In the genomic region with DNA sequence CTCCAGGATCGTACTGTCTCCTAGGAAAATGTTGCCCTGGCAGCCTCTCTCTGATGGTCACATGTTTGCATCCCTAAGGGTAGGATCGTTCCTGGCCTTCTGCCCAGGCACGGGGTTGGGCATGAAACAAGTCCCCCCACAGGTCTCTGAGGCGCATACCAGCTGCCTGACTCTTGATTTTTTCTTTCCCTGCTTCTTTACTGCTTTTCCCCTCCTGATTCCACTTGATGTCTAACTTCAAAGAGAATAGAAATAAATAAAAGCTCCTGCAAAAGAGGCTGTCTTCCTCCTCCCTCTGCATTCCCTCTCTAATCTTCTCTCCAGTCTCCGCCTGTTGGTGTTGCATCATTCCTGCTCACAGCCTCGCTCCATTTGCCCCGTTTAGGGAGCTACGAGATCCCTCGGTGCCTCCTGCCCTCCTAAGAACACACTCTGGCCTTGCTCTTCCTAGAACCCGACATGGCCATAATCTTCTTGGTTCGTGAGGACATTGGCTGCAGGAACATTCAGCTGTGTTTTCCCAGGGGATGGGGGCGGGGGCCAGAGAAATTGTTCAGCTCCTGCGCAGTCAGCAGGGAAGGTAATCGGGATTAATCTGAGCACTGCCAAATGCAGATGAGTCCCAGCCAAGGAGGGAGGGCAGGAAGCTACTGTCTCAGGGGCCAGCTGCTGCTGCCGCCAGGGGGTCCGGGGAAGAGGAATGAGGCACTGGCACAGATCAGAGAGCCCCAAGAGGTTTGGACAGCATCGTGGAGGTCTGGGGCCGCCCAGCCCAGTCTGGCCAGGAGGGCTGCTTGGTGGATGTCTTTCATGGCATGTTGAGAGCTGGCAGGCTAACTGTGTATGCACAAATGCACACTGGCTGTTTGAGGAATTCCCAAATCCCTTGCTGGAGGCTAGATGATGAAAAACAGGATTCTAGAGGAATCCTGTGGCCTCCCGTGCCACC, we compare ENCODE assay signal across 8 cellular contexts. TPM values are rescaled to one million over a fixed set of nuclear protein-coding genes. Genes with fewer than 3 reads are reported as not detected.
A peak's percentile ranks its signal among the peaks of the same experiment; 100 is the strongest.
DNase-seq lines count a peak whose midpoint lies in the region; ATAC-seq, FAIRE-seq and TF ChIP-seq lines count a peak whose summit lies in the region.

No MANE protein-coding gene starts in this region.

- peak overlapping the region; percentile 76; the same call in 1 of the 2 replicates for H2BK15ac ChIP-seq in H1 (ENCODE audit: low read length)

- POLR2A ChIA-PET in H1 (lab: Charles Lee; ENCODE audit: partially characterized antibody), result interaction anchor here (0.6 to 2.6 kb wide), 10 partner anchors 9 to 188 kb away, joined by 3 to 23 read pairs (median 4); partner anchors contain the start of genes HILPDA and RBM28
- POLR2A ChIA-PET in activated CD4-positive, alpha-beta T cell treated with anti-CD3 and anti-CD28 coated beads for 36 hours (lab: Charles Lee), result no interaction called here

- peak overlapping the region; percentile 86 for H2BK12ac ChIP-seq in H1 (ENCODE audit: low read depth, low read length)

- peak in 1 of 2 experiments; percentile 55; a peak in 1 of 3 replicates for TF ChIP-seq POLR2A in H1 (IDR thresholded peaks at IDR 0.05; ENCODE audit: control extremely low read depth in 1 of 2, low read depth in 2 of 2, low read length in 2 of 2)

- H3K4me3 Mint-ChIP-seq in activated CD4-positive, alpha-beta T cell treated with anti-CD3 and anti-CD28 coated beads for 36 hours, result no peak overlapping the region
- no peak overlapping the region for H3K4me3 Mint-ChIP-seq in activated naive CD8-positive, alpha-beta T cell treated with anti-CD3 and anti-CD28 coated beads, Interleukin-2, amount 50 U/mL, for 24 hours

- H3K14ac ChIP-seq in H1 (ENCODE audit: insufficient read length), result no peak overlapping the region

- CTCF ChIA-PET in H1 (lab: Charles Lee; ENCODE audit: partially characterized antibody), result interaction anchor here (1.0 to 1.6 kb wide), 8 partner anchors 10 to 160 kb away, joined by 3 to 8 read pairs (median 4); no protein-coding TSS in a partner anchor
- CTCF ChIA-PET in activated CD4-positive, alpha-beta T cell treated with anti-CD3 and anti-CD28 coated beads for 36 hours (lab: Charles Lee), result no interaction called here

- ATAC-seq in lung (ENCODE audit: insufficient read depth, low FRiP score), result no peak
- ATAC-seq in activated CD4-positive, alpha-beta T cell treated with anti-CD3 and anti-CD28 coated beads for 36 hours, result no peak
- ATAC-seq in activated naive CD8-positive, alpha-beta T cell treated with anti-CD3 and anti-CD28 coated beads, Interleukin-2, amount 50 U/mL, for 24 hours, result no peak

- H3K56ac ChIP-seq in H1 (replicated peaks; ENCODE audit: insufficient read length, low read depth, low read length), result peak overlapping the region; percentile 18

- peak overlapping the region; percentile 95 for H3K18ac ChIP-seq in H1 (ENCODE audit: extremely low read depth, low read length)

- H3K27me3 Mint-ChIP-seq in activated CD4-positive, alpha-beta T cell treated with anti-CD3 and anti-CD28 coated beads for 36 hours, result peaks cover 19% of the 10 kb centered on the region
- H3K27me3 Mint-ChIP-seq in activated naive CD8-positive, alpha-beta T cell treated with anti-CD3 and anti-CD28 coated beads, Interleukin-2, amount 50 U/mL, for 24 hours, result peaks cover 35% of the 10 kb centered on the region

- no peaks in the 10 kb centered on the region for H4K20me1 ChIP-seq in H1 (replicated peaks in 1 of 2; ENCODE audit: control insufficient read depth in 1 of 2, insufficient read depth in 2 of 2, low read length in 2 of 2)

- peak overlapping the region in 2 of 4 experiments; percentile 11 to 38; a peak in 3 of 8 replicates for H3K4me3 ChIP-seq in H1 (ENCODE audit: extremely low read depth in 1 of 4, insufficient read depth in 2 of 4, low read depth in 3 of 4, low read length in 4 of 4)
- H3K4me3 ChIP-seq in lung, result no peak overlapping the region
- no peak overlapping the region for H3K4me3 ChIP-seq in urinary bladder (ENCODE audit: low read depth, low read length)

- no peaks in the 10 kb centered on the region; the same call in 1 of the 2 replicates for H3K23me2 ChIP-seq in H1 (ENCODE audit: low read depth, low read length)

- H3K36me3 Mint-ChIP-seq in activated CD4-positive, alpha-beta T cell treated with anti-CD3 and anti-CD28 coated beads for 36 hours (ENCODE audit: low read depth), result no peaks in the 10 kb centered on the region
- H3K36me3 Mint-ChIP-seq in activated naive CD8-positive, alpha-beta T cell treated with anti-CD3 and anti-CD28 coated beads, Interleukin-2, amount 50 U/mL, for 24 hours (ENCODE audit: low read depth), result no peaks in the 10 kb centered on the region

- peak overlapping the region; percentile 83; the same call in 1 of the 2 replicates for H4K8ac ChIP-seq in H1 (ENCODE audit: extremely low read depth, insufficient read depth, low read length)

- peak in 1 of 2 experiments; percentile 22; a peak in 1 of 4 replicates for TF ChIP-seq RAD21 in H1 (IDR thresholded peaks at IDR 0.05 in 1 of 2, conservative IDR thresholded peaks at IDR 0.05 in 1 of 2; ENCODE audit: low read depth in 2 of 2, low read length in 2 of 2)

- 33% methylated on average over 19 of the region's 19 CpGs; no CpG with 5 or more reads in 1 of the 2 experiments for WGBS in H1 (ENCODE audit: extremely low coverage in 1 of 2, insufficient coverage in 1 of 2, insufficient read length in 1 of 2, insufficient replicate concordance in 2 of 2, low coverage in 1 of 2, low lambda C conversion rate in 2 of 2, missing lambda C conversion rate in 1 of 2), 2 experiments
- WGBS in lung, 2 donors, result 37 to 54% methylated on average over 19 of the region's 19 CpGs
- 16% methylated on average over 19 of the region's 19 CpGs for WGBS in urinary bladder

- H2BK20ac ChIP-seq in H1 (ENCODE audit: low read length), result peak overlapping the region; percentile 99

- H3K36me3 ChIP-seq in H1 (ENCODE audit: control insufficient read depth in 2 of 4, insufficient read depth in 4 of 4, low read length in 3 of 4), result no peaks in the 10 kb centered on the region
- H3K36me3 ChIP-seq in lung (ENCODE audit: control insufficient read depth in 2 of 2, insufficient read depth in 2 of 2, low read length in 2 of 2), result no peaks in the 10 kb centered on the region
- H3K36me3 ChIP-seq in urinary bladder (ENCODE audit: insufficient read depth), result no peaks in the 10 kb centered on the region

- H3K9ac ChIP-seq in H1 (replicated peaks in 1 of 4; ENCODE audit: extremely low read depth in 1 of 4, low read depth in 3 of 4, low read length in 3 of 4), result peak overlapping the region in 3 of 4 experiments; percentile 45 to 56 (median 48); a peak in 4 of 7 replicates

- TF ChIP-seq EP300 in H1 (IDR thresholded peaks at IDR 0.05; ENCODE audit: borderline replicate concordance in 1 of 2, low read depth in 2 of 2, low read length in 2 of 2), result no peak

- no peaks in the 10 kb centered on the region for H3K79me2 ChIP-seq in H1 (ENCODE audit: control insufficient read depth in 1 of 2, insufficient read depth in 2 of 2, low read length in 2 of 2)

- no peak overlapping the region for H3K27ac Mint-ChIP-seq in activated CD4-positive, alpha-beta T cell treated with anti-CD3 and anti-CD28 coated beads for 36 hours
- no peak overlapping the region for H3K27ac Mint-ChIP-seq in activated naive CD8-positive, alpha-beta T cell treated with anti-CD3 and anti-CD28 coated beads, Interleukin-2, amount 50 U/mL, for 24 hours

- H4K91ac ChIP-seq in H1 (replicated peaks; ENCODE audit: insufficient read length, low read length), result peak overlapping the region; percentile 91

- H2AK5ac ChIP-seq in H1 (ENCODE audit: low read depth, low read length), result peak overlapping the region; percentile 55; the same call in 1 of the 2 replicates

- no peaks in the 10 kb centered on the region for H3K9me3 Mint-ChIP-seq in activated CD4-positive, alpha-beta T cell treated with anti-CD3 and anti-CD28 coated beads for 36 hours (ENCODE audit: low read depth)
- no peaks in the 10 kb centered on the region for H3K9me3 Mint-ChIP-seq in activated naive CD8-positive, alpha-beta T cell treated with anti-CD3 and anti-CD28 coated beads, Interleukin-2, amount 50 U/mL, for 24 hours

- H2BK5ac ChIP-seq in H1 (ENCODE audit: low read depth, low read length), result peak overlapping the region; percentile 63

- H3K27ac ChIP-seq in H1 (ENCODE audit: low read depth, low read length) (peak overlapping the region; percentile 21; the same call in 1 of the 2 replicates), lung (ENCODE audit: low read depth in 1 of 2, low read length in 1 of 2) (no peak overlapping the region), urinary bladder (ENCODE audit: low read depth) (peak overlapping the region; percentile 32)

- H3K9me3 ChIP-seq in H1 (ENCODE audit: insufficient read depth in 2 of 2, low read depth in 1 of 2, low read length in 1 of 2), result no peaks in the 10 kb centered on the region
- H3K9me3 ChIP-seq in lung (ENCODE audit: control insufficient read depth in 2 of 2, insufficient read depth in 1 of 2, low read length in 1 of 2), result peaks cover 0 to 3% of the 10 kb centered on the region in 2 donors

- H2BK120ac ChIP-seq in H1 (replicated peaks; ENCODE audit: low read depth, low read length), result peak overlapping the region; percentile 65

- H4K5ac ChIP-seq in H1 (ENCODE audit: insufficient read length, low read depth, low read length), result peak overlapping the region; percentile 46

- peak; percentile 84 for DNase-seq in EH (ENCODE audit: low read depth)
- peak; percentile 84 for DNase-seq in NCI-H345 (lab: John Stamatoyannopoulos, UW)
- peak in 1 of 2 experiments; percentile 72 for DNase-seq in H1 (ENCODE audit: low read depth in 1 of 2, low spot score in 2 of 2)
- peak; percentile 36 for DNase-seq in lung (ENCODE audit: low spot score)
- DNase-seq in activated CD4-positive, alpha-beta T cell treated with anti-CD3 and anti-CD28 coated beads for 36 hours, result no peak
- no peak for DNase-seq in activated naive CD8-positive, alpha-beta T cell treated with anti-CD3 and anti-CD28 coated beads, Interleukin-2, amount 50 U/mL, for 24 hours
- no peak for DNase-seq in NCI-H1048 (lab: John Stamatoyannopoulos, UW)

- peak overlapping the region; percentile 45 for H3K4ac ChIP-seq in H1 (replicated peaks; ENCODE audit: insufficient read length, low read depth, low read length)

- intact Hi-C loops in activated CD4-positive, alpha-beta T cell treated with anti-CD3 and anti-CD28 coated beads for 36 hours (cut with DNase I, micrococcal nuclease), result no loop called here

- no peak for FAIRE-seq in H1 (lab: Jason Lieb, UNC)

- peak overlapping the region; percentile 56 for H2AFZ ChIP-seq in H1 (ENCODE audit: low read length)

- peak in 1 of 3 experiments; percentile 14; a peak in 1 of 4 replicates for TF ChIP-seq CTCF in H1 (IDR thresholded peaks at IDR 0.05; ENCODE audit: control extremely low read depth in 1 of 3, insufficient read depth in 1 of 3, low read depth in 1 of 3, low read length in 3 of 3)
- TF ChIP-seq CTCF in lung (IDR thresholded peaks at IDR 0.05; ENCODE audit: control extremely low read depth, extremely low read depth), result no peak

- H3K4me2 ChIP-seq in H1 (ENCODE audit: insufficient read depth in 1 of 2, low read depth in 2 of 2, low read length in 2 of 2), result peak overlapping the region; percentile 57 to 61

- peaks cover 4 to 32% (median 21%) of the 10 kb centered on the region in 4 experiments for H3K4me1 ChIP-seq in H1 (replicated peaks in 1 of 4; ENCODE audit: control insufficient read depth in 3 of 4, insufficient read depth in 4 of 4, low read length in 3 of 4)
- peaks cover 0 to 7% of the 10 kb centered on the region in 2 donors for H3K4me1 ChIP-seq in lung (ENCODE audit: control insufficient read depth in 2 of 2, insufficient read depth in 2 of 2, low read length in 2 of 2)
- peaks cover 3% of the 10 kb centered on the region for H3K4me1 ChIP-seq in urinary bladder (ENCODE audit: insufficient read depth)

- H3K79me1 ChIP-seq in H1 (ENCODE audit: low read depth, low read length), result no peaks in the 10 kb centered on the region; the same call in 1 of the 2 replicates

- H3K23ac ChIP-seq in H1 (ENCODE audit: insufficient read length), result no peak overlapping the region

- H3K4me1 Mint-ChIP-seq in activated CD4-positive, alpha-beta T cell treated with anti-CD3 and anti-CD28 coated beads for 36 hours, result no peaks in the 10 kb centered on the region
- peaks cover 2% of the 10 kb centered on the region for H3K4me1 Mint-ChIP-seq in activated naive CD8-positive, alpha-beta T cell treated with anti-CD3 and anti-CD28 coated beads, Interleukin-2, amount 50 U/mL, for 24 hours

- H3K27me3 ChIP-seq in H1 (replicated peaks in 1 of 4; ENCODE audit: control insufficient read depth in 3 of 4, extremely low read depth in 1 of 4, insufficient read depth in 3 of 4, low read length in 3 of 4) (peaks cover 0 to 3% (median 1%) of the 10 kb centered on the region in 4 experiments; a peak in 2 of 7 replicates), lung (ENCODE audit: control insufficient read depth, insufficient read depth) (no peaks in the 10 kb centered on the region)

RNA-seq across cellular contexts. Expression of gene LEP, which starts 26.1 kb away (rescaled TPM):
- total RNA-seq in H1 (2021; fragmentation: NEBNext Ultra II Directional; extraction: Animal tissue kit (Norgen Biotek cat#: 25700)), result not detected in 2 replicates
- not detected in 2 replicates for polyA plus RNA-seq in H1 (2011; rRNA removed)
- polyA plus RNA-seq in H1 (2011; cell fraction: cytosol; rRNA removed), result not detected
- not detected for polyA plus RNA-seq in H1 (2011; cell fraction: nucleus; rRNA removed)
- polyA plus RNA-seq in H1 (2012, experiment 1 of 2), result not detected in 4 replicates
- polyA plus RNA-seq in H1 (2012, experiment 2 of 2), result not detected
- polyA plus RNA-seq in H1 (2013, experiment 1 of 2), result not detected
- polyA plus RNA-seq in H1 (2013, experiment 2 of 2), result not detected
- not detected in 2 replicates for polyA minus RNA-seq in H1 (2011; rRNA and poly(A)+ RNA removed)
- polyA minus RNA-seq in H1 (2011; cell fraction: cytosol; rRNA and poly(A)+ RNA removed), result not detected
- polyA minus RNA-seq in H1 (2011; cell fraction: nucleus; rRNA and poly(A)+ RNA removed), result not detected
- total RNA-seq in lung, result 1 to 10 TPM in 1 of 2 donors, not detected in 1; 1.3 TPM
- under 1 TPM in 1 of 2 donors, not detected in 1; 0.37 TPM for polyA plus RNA-seq in lung
- total RNA-seq in urinary bladder, result not detected
- polyA plus RNA-seq in urinary bladder, result 5.3 TPM
- total RNA-seq in activated CD4-positive, alpha-beta T cell treated with anti-CD3 and anti-CD28 coated beads for 36 hours, result not detected

Comparison
In these comparisons a context has a peak if more than half of its experiments do, and no peak if none do; other contexts are left out.
1. DNase-seq: peak in EH (single experiment), NCI-H345 (single experiment) and lung (single experiment); none in activated CD4-positive, alpha-beta T cell treated with anti-CD3 and anti-CD28 coated beads for 36 hours (single experiment), activated naive CD8-positive, alpha-beta T cell treated with anti-CD3 and anti-CD28 coated beads, Interleukin-2, amount 50 U/mL, for 24 hours (single experiment) and NCI-H1048 (single experiment).
2. H3K27ac ChIP-seq: peak in H1 (single experiment) and urinary bladder (single experiment); none in lung (0 of 2).